9 cellular contexts compared by ENCODE assay signal in genomic region chr7:81470084-81470723, GRCh38.
DNase-seq lines count a peak whose midpoint lies in the region; ATAC-seq and TF ChIP-seq lines count a peak whose summit lies in the region.
"Had no signal": no experiment of that assay in that cellular context is flagged by ENCODE, and none has a peak within 500 bp of the region (broad histone marks: within the 10 kb centered on the region; RNA-seq: fewer than 3 reads in every experiment).

No MANE protein-coding gene starts in this region.

- no peaks in the 10 kb centered on the region for H3K79me1 ChIP-seq in trophoblast cell (ENCODE audit: low read length)

- H4K91ac ChIP-seq in trophoblast cell (ENCODE audit: low read depth, low read length) = no peak overlapping the region

- no peak overlapping the region for H3K18ac ChIP-seq in trophoblast cell (ENCODE audit: low read length)

- no peak overlapping the region for H2BK12ac ChIP-seq in trophoblast cell (ENCODE audit: low read length)

- no peak overlapping the region for H2BK120ac ChIP-seq in trophoblast cell (ENCODE audit: insufficient read depth, low read length, poor library complexity)

- no peak overlapping the region for H4K8ac ChIP-seq in trophoblast cell (ENCODE audit: low read depth, low read length)

- no peaks in the 10 kb centered on the region for H3K9me3 Mint-ChIP-seq in activated naive CD8-positive, alpha-beta T cell treated with anti-CD3 and anti-CD28 coated beads for 36 hours
- H3K9me3 Mint-ChIP-seq in CD4-positive, alpha-beta memory T cell = peaks cover 0 to 10% (median 2%) of the 10 kb centered on the region in 8 donors

- H2BK5ac ChIP-seq in trophoblast cell (ENCODE audit: low read depth, low read length, poor library complexity) = no peak overlapping the region

- H3K4me1 Mint-ChIP-seq in activated naive CD8-positive, alpha-beta T cell treated with anti-CD3 and anti-CD28 coated beads for 36 hours = no peaks in the 10 kb centered on the region
- no peaks in the 10 kb centered on the region for H3K4me1 Mint-ChIP-seq in CD4-positive, alpha-beta memory T cell
- H3K4me1 Mint-ChIP-seq: B cell had no signal

- CTCF ChIA-PET in CD4-positive, alpha-beta memory T cell (lab: Charles Lee; ENCODE audit: partially characterized antibody) = no interaction called here

- H2AK5ac ChIP-seq in trophoblast cell (ENCODE audit: low read length) = no peak overlapping the region

- peak; percentile 44 for DNase-seq in NCI-H510A treated with DMSO at 0.1 percent for 48 hours (lab: John Stamatoyannopoulos, UW)
- no peak for DNase-seq in NCI-H510A (lab: John Stamatoyannopoulos, UW)
- peak; percentile 64 for DNase-seq in NCI-H2171 (lab: John Stamatoyannopoulos, UW)
- DNase-seq in activated naive CD8-positive, alpha-beta T cell treated with anti-CD3 and anti-CD28 coated beads for 36 hours = peak; percentile 32
- DNase-seq in cardiac muscle cell (ENCODE audit: low read depth in 1 of 2, low spot score in 1 of 2) = peak; percentile 81 to 87
- peak; percentile 14 to 67 for DNase-seq in trophoblast cell
- no peak for DNase-seq in CD4-positive, alpha-beta memory T cell

- H3K27me3 ChIP-seq in cardiac muscle cell (no peaks in the 10 kb centered on the region), trophoblast cell (ENCODE audit: insufficient read depth, low read length) (no peaks in the 10 kb centered on the region)
- H3K27me3 ChIP-seq in CD4-positive, alpha-beta memory T cell (ENCODE audit: insufficient read depth, low read length) = no peaks in the 10 kb centered on the region

- H3K4me2 ChIP-seq in trophoblast cell (ENCODE audit: low read length) = no peak overlapping the region

- H3K36me3 ChIP-seq in cardiac muscle cell (no peaks in the 10 kb centered on the region), trophoblast cell (ENCODE audit: control insufficient read depth in 1 of 2, insufficient read depth in 2 of 2, low read length in 2 of 2) (no peaks in the 10 kb centered on the region)
- H3K36me3 ChIP-seq in CD4-positive, alpha-beta memory T cell (ENCODE audit: insufficient read depth, low read length) = no peaks in the 10 kb centered on the region

- no peak overlapping the region for H2AFZ ChIP-seq in trophoblast cell (ENCODE audit: insufficient read depth, low read length, poor library complexity)

- H3K4me3 Mint-ChIP-seq in activated naive CD8-positive, alpha-beta T cell treated with anti-CD3 and anti-CD28 coated beads for 36 hours = no peak overlapping the region
- no peak overlapping the region for H3K4me3 Mint-ChIP-seq in CD4-positive, alpha-beta memory T cell
- H3K4me3 Mint-ChIP-seq: B cell had no signal

- H3K27ac Mint-ChIP-seq in activated naive CD8-positive, alpha-beta T cell treated with anti-CD3 and anti-CD28 coated beads for 36 hours = no peak overlapping the region
- no peak overlapping the region for H3K27ac Mint-ChIP-seq in CD4-positive, alpha-beta memory T cell
- H3K27ac Mint-ChIP-seq: B cell had no signal

- H3K4me1 ChIP-seq in cardiac muscle cell (ENCODE audit: low read depth) (peaks cover 18% of the 10 kb centered on the region), trophoblast cell (ENCODE audit: control insufficient read depth in 1 of 2, insufficient read depth in 2 of 2, low read length in 2 of 2) (no peaks in the 10 kb centered on the region)
- H3K4me1 ChIP-seq in CD4-positive, alpha-beta memory T cell (ENCODE audit: insufficient read depth, low read length) = no peaks in the 10 kb centered on the region

- TF ChIP-seq CTCF in cardiac muscle cell (IDR thresholded peaks at IDR 0.05; ENCODE audit: low read depth, low read length) = peak; percentile 77

- H3K4ac ChIP-seq in trophoblast cell (ENCODE audit: low read depth, low read length) = no peak overlapping the region

- H3K27ac ChIP-seq in cardiac muscle cell = peak overlapping the region; percentile 74
- no peak overlapping the region for H3K27ac ChIP-seq in trophoblast cell (ENCODE audit: low read depth, low read length)
- no peak overlapping the region for H3K27ac ChIP-seq in CD4-positive, alpha-beta memory T cell (ENCODE audit: low read depth, low read length)

- intact Hi-C loops in CD4-positive, alpha-beta memory T cell (cut with micrococcal nuclease) = no loop called here

- H3K23ac ChIP-seq in trophoblast cell (ENCODE audit: low read length) = no peak overlapping the region

- WGBS in trophoblast cell (ENCODE audit: extremely low coverage, insufficient coverage, insufficient read length) = no CpG with 5 or more reads among the region's 7 CpGs

- ATAC-seq in HG02642 (IDR thresholded peaks at IDR 0.05; ENCODE audit: poor library complexity, unreplicated experiment) = peak; percentile 61

- POLR2A ChIA-PET in CD4-positive, alpha-beta memory T cell (lab: Charles Lee; ENCODE audit: partially characterized antibody) = no interaction called here

- H4K12ac ChIP-seq in trophoblast cell (ENCODE audit: low read depth, low read length) = no peak overlapping the region

- H3K79me2 ChIP-seq in trophoblast cell (ENCODE audit: control insufficient read depth, insufficient read depth, low read length, poor library complexity) = no peaks in the 10 kb centered on the region

- H3K14ac ChIP-seq in trophoblast cell (ENCODE audit: low read length) = no peak overlapping the region

- H3K9me3 ChIP-seq in cardiac muscle cell (ENCODE audit: low read depth) (no peaks in the 10 kb centered on the region), trophoblast cell (ENCODE audit: insufficient read depth, low read depth, low read length) (no peaks in the 10 kb centered on the region)
- no peaks in the 10 kb centered on the region for H3K9me3 ChIP-seq in CD4-positive, alpha-beta memory T cell (ENCODE audit: control insufficient read depth in 1 of 2, low read length in 2 of 2)

- H3K36me3 Mint-ChIP-seq in activated naive CD8-positive, alpha-beta T cell treated with anti-CD3 and anti-CD28 coated beads for 36 hours = no peaks in the 10 kb centered on the region
- H3K36me3 Mint-ChIP-seq in CD4-positive, alpha-beta memory T cell = no peaks in the 10 kb centered on the region

- H3K9ac ChIP-seq in trophoblast cell (ENCODE audit: low read length) = no peak overlapping the region

- peaks cover 6% of the 10 kb centered on the region for H3K27me3 Mint-ChIP-seq in activated naive CD8-positive, alpha-beta T cell treated with anti-CD3 and anti-CD28 coated beads for 36 hours
- no peaks in the 10 kb centered on the region for H3K27me3 Mint-ChIP-seq in CD4-positive, alpha-beta memory T cell
- H3K27me3 Mint-ChIP-seq: B cell had no signal

- H3K4me3 ChIP-seq in cardiac muscle cell (no peak overlapping the region), trophoblast cell (ENCODE audit: low read depth, low read length) (no peak overlapping the region)
- H3K4me3 ChIP-seq in CD4-positive, alpha-beta memory T cell (ENCODE audit: low read length in 2 of 2) = no peak overlapping the region

Comparison
In these comparisons a context has a peak if more than half of its experiments do, and no peak if none do; other contexts are left out.
1. DNase-seq: peak in NCI-H510A treated with DMSO at 0.1 percent for 48 hours (single experiment), NCI-H2171 (single experiment), activated naive CD8-positive, alpha-beta T cell treated with anti-CD3 and anti-CD28 coated beads for 36 hours (single experiment), cardiac muscle cell (2 of 2) and trophoblast cell (2 of 2); none in NCI-H510A (single experiment) and CD4-positive, alpha-beta memory T cell (0 of 5).